8 cellular contexts compared by ENCODE assay signal in the genomic region with DNA sequence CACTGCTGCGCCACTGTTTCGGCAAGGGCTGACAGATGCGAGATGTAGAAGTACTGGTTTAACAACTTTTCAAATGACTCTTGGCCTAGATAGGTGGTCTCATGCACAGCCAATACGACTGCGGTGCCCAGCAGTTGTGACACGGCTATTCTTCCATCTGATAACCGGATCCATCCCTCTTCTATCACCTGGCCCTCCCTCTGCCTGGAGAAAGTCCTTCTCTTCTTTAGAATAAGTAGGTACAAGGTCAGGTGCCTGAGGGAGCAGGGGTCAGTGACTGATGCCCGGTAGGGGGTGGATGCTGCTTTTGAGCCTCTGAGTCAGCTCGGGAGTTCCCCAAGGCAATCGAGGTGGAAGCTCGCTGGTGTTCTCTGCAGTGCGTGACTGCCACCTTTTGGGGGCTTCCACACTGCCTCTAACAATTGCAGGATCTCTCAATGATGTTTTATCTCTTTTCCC.
DNase-seq lines count a peak whose midpoint lies in the region; ATAC-seq and TF ChIP-seq lines count a peak whose summit lies in the region.

No MANE protein-coding gene starts in this region.

- CTCF ChIA-PET in Calu3 (lab: Charles Lee) (no interaction called here), Panc1 (lab: Charles Lee) (no interaction called here)

- H3K9me3 ChIP-seq in Panc1 (ENCODE audit: control insufficient read depth, insufficient read depth, low read depth, low read length) = peaks cover 9% of the 10 kb centered on the region

- intact Hi-C loops in Calu3 (cut with micrococcal nuclease; ENCODE audit: unreplicated experiment) = no loop called here
- intact Hi-C loops in Panc1 (cut with micrococcal nuclease; ENCODE audit: unreplicated experiment) = no loop called here

- in situ Hi-C loops in Panc1 (cut with HindIII; ENCODE audit: low pct_unique_long_range_greater_than_20kb, low sequenced_read_pairs) = no loop called here

- DNase-seq in Calu3 (peak; percentile 9), H7 (peak; percentile 33), Panc1 (ENCODE audit: low read depth, low spot score) (no peak), iPS-NIHi11 (ENCODE audit: low spot score) (peak; percentile 52), NCI-H2227 (lab: John Stamatoyannopoulos, UW; ENCODE audit: unreplicated experiment) (no peak), superior temporal gyrus (ENCODE audit: extremely low spot score) (no peak)
- no peak for DNase-seq in naive thymus-derived CD8-positive, alpha-beta T cell

- H3K4me1 Mint-ChIP-seq in Calu3 (ENCODE audit: low read depth, unreplicated experiment) = no peaks in the 10 kb centered on the region
- H3K4me1 Mint-ChIP-seq in naive thymus-derived CD8-positive, alpha-beta T cell = no peaks in the 10 kb centered on the region

- no peaks in the 10 kb centered on the region for H3K27me3 Mint-ChIP-seq in Calu3 (ENCODE audit: unreplicated experiment)
- H3K27me3 Mint-ChIP-seq in naive thymus-derived CD8-positive, alpha-beta T cell = peaks cover 0 to 3% (median 0%) of the 10 kb centered on the region in 5 donors

- H3K27ac ChIP-seq in Panc1 (ENCODE audit: low read length) = no peak overlapping the region

- no TSS peak for BruUV-seq in Calu3 (replicated peaks; lab: Mats Ljungman, UMichigan)
- no TSS peak for BruUV-seq in Panc1 (replicated peaks; lab: Mats Ljungman, UMichigan)

- no peak overlapping the region for H3K4me3 Mint-ChIP-seq in Calu3 (ENCODE audit: low read depth, unreplicated experiment)
- no peak overlapping the region for H3K4me3 Mint-ChIP-seq in naive thymus-derived CD8-positive, alpha-beta T cell

- H3K27me3 ChIP-seq in H7 (ENCODE audit: control insufficient read depth, insufficient read depth, low read length) (no peaks in the 10 kb centered on the region), Panc1 (ENCODE audit: control insufficient read depth, insufficient read depth, low read length) (no peaks in the 10 kb centered on the region)

- ATAC-seq in Panc1 = no peak
- ATAC-seq in HG03354 (IDR thresholded peaks at IDR 0.05; ENCODE audit: poor library complexity, severe bottlenecking, unreplicated experiment) = no peak
- no peak for ATAC-seq in naive thymus-derived CD8-positive, alpha-beta T cell

- no peak for TF ChIP-seq CTCF in Calu3 (IDR thresholded peaks at IDR 0.05; ENCODE audit: unreplicated experiment)
- peak; percentile 51 for TF ChIP-seq CTCF in Panc1 (IDR thresholded peaks at IDR 0.05)

- POLR2A ChIA-PET in Panc1 (lab: Charles Lee) = no interaction called here
- POLR2A ChIA-PET in naive thymus-derived CD8-positive, alpha-beta T cell (lab: Charles Lee) = no interaction called here

- H3K4me1 ChIP-seq in Panc1 (ENCODE audit: control insufficient read depth, insufficient read depth, low read length) = no peaks in the 10 kb centered on the region

- H3K36me3 ChIP-seq in H7 (replicated peaks; ENCODE audit: control insufficient read depth, insufficient read depth, low read length) = no peaks in the 10 kb centered on the region
- no peaks in the 10 kb centered on the region for H3K36me3 ChIP-seq in Panc1 (ENCODE audit: control insufficient read depth, insufficient read depth, low read length)

- peaks cover 6% of the 10 kb centered on the region for H3K9me3 Mint-ChIP-seq in Calu3 (ENCODE audit: low read depth, unreplicated experiment)
- H3K9me3 Mint-ChIP-seq in naive thymus-derived CD8-positive, alpha-beta T cell = peaks cover 0 to 27% (median 8%) of the 10 kb centered on the region in 9 donors

- H3K27ac Mint-ChIP-seq in Calu3 (ENCODE audit: unreplicated experiment) = no peak overlapping the region
- H3K27ac Mint-ChIP-seq in naive thymus-derived CD8-positive, alpha-beta T cell = no peak overlapping the region

- H3K36me3 Mint-ChIP-seq in Calu3 (ENCODE audit: insufficient read depth, unreplicated experiment) = no peaks in the 10 kb centered on the region
- no peaks in the 10 kb centered on the region for H3K36me3 Mint-ChIP-seq in naive thymus-derived CD8-positive, alpha-beta T cell

- no peak overlapping the region for H3K4me3 ChIP-seq in H7 (ENCODE audit: insufficient read depth, low read depth, low read length)
- H3K4me3 ChIP-seq in Panc1 (ENCODE audit: low read depth in 2 of 2, low read length in 2 of 2) = no peak overlapping the region

Comparison
In these comparisons a context has a peak if more than half of its experiments do, and no peak if none do; other contexts are left out.
1. DNase-seq: peak in Calu3 (single experiment), H7 (single experiment) and iPS-NIHi11 (single experiment); none in Panc1 (single experiment), NCI-H2227 (single experiment), superior temporal gyrus (single experiment) and naive thymus-derived CD8-positive, alpha-beta T cell (0 of 10).